11 cellular contexts compared by ENCODE assay signal in genomic region chr10:6083523-6084475, GRCh38. TPM values are rescaled to one million over a fixed set of nuclear protein-coding genes. Genes with fewer than 3 reads are reported as not detected.
DNase-seq lines count a peak whose midpoint lies in the region; ATAC-seq, FAIRE-seq and TF ChIP-seq lines count a peak whose summit lies in the region.
"Had no signal": no experiment of that assay in that cellular context is flagged by ENCODE, and none has a peak within 500 bp of the region (broad histone marks: within the 10 kb centered on the region; RNA-seq: fewer than 3 reads in every experiment).

No MANE protein-coding gene starts in this region.

- FAIRE-seq in RCC 7860 (lab: Jason Lieb, UNC), result no peak

- peak; percentile 22 for DNase-seq in RCC 7860 (ENCODE audit: low spot score)
- peak; percentile 35 for DNase-seq in activated CD8-positive, alpha-beta memory T cell treated with anti-CD3 and anti-CD28 coated beads, Interleukin-2, amount 50 U/mL, for 4 hours
- DNase-seq in fibroblast of pulmonary artery (ENCODE audit: low read depth), result peak; percentile 69
- peak; percentile 79 for DNase-seq in stimulated activated CD8-positive, alpha-beta memory T cell treated with anti-CD3 and anti-CD28 coated beads, Interleukin-4, amount 100 ng/mL, for 48 hours
- no peak for DNase-seq in globus pallidus (ENCODE audit: low spot score)
- no peak for DNase-seq in A172 (ENCODE audit: low spot score)
- DNase-seq: brain microvascular endothelial cell, hypothalamus, NCI-H1436 treated with DMSO at 0.1 percent for 48 hours had no signal

- TF ChIP-seq CTCF in fibroblast of pulmonary artery (IDR thresholded peaks at IDR 0.05; ENCODE audit: low read length, missing control alignments), result no peak

- no peak for ATAC-seq in GM18870 (IDR thresholded peaks at IDR 0.05; ENCODE audit: unreplicated experiment)

- H3K4me3 ChIP-seq in fibroblast of pulmonary artery (replicated peaks; ENCODE audit: low read depth, low read length), result no peak overlapping the region

RNA-seq across cellular contexts. Expression of gene RBM17, which starts 5.0 kb away (rescaled TPM):
- 56.5 and 70.3 TPM in 2 replicates for total RNA-seq in A172 (2014; rRNA removed; shearing (Covaris generic))

RNA-seq across cellular contexts. Expression of gene IL2RA, which starts 21.6 kb away (rescaled TPM):
- total RNA-seq in A172 (2014; rRNA removed; shearing (Covaris generic)), result not detected in 2 replicates
- total RNA-seq: SK-MEL-5 had no signal

Comparison
In these comparisons a context has a peak if more than half of its experiments do, and no peak if none do; other contexts are left out.
1. DNase-seq: peak in RCC 7860 (single experiment), activated CD8-positive, alpha-beta memory T cell treated with anti-CD3 and anti-CD28 coated beads, Interleukin-2, amount 50 U/mL, for 4 hours (single experiment), fibroblast of pulmonary artery (single experiment) and stimulated activated CD8-positive, alpha-beta memory T cell treated with anti-CD3 and anti-CD28 coated beads, Interleukin-4, amount 100 ng/mL, for 48 hours (single experiment); none in globus pallidus (single experiment) and A172 (single experiment).